22 cellular contexts compared by ENCODE assay signal in genomic region chr7:79063019-79063698, GRCh38.
DNase-seq lines count a peak whose midpoint lies in the region; ATAC-seq, FAIRE-seq and TF ChIP-seq lines count a peak whose summit lies in the region.
"Had no signal": no experiment of that assay in that cellular context is flagged by ENCODE, and none has a peak within 500 bp of the region (broad histone marks: within the 10 kb centered on the region; RNA-seq: fewer than 3 reads in every experiment).

No MANE protein-coding gene starts in this region.

- H4K20me1 ChIP-seq in HCT116 (ENCODE audit: insufficient read depth), result no peaks in the 10 kb centered on the region
- no peaks in the 10 kb centered on the region for H4K20me1 ChIP-seq in astrocyte (ENCODE audit: insufficient read depth, low read length)
- H4K20me1 ChIP-seq in PC-9 (ENCODE audit: insufficient read depth), result no peaks in the 10 kb centered on the region

- intact Hi-C loops in HCT116 (cut with micrococcal nuclease) (no loop called here), PC-9 (cut with micrococcal nuclease; ENCODE audit: unreplicated experiment) (no loop called here)

- H3K27ac ChIP-seq in HCT116 (ENCODE audit: low read depth, low read length), result no peak overlapping the region
- H3K27ac ChIP-seq in astrocyte (ENCODE audit: low read depth, low read length), result no peak overlapping the region
- no peak overlapping the region for H3K27ac ChIP-seq in PC-9
- H3K27ac ChIP-seq: heart left ventricle, Peyer's patch had no signal

- H3K9me3 ChIP-seq in HCT116 (ENCODE audit: control insufficient read depth in 1 of 2, insufficient read depth in 1 of 2, low read depth in 1 of 2, low read length in 2 of 2) (no peaks in the 10 kb centered on the region), astrocyte (ENCODE audit: insufficient read depth, low read depth, low read length) (no peaks in the 10 kb centered on the region), PC-9 (ENCODE audit: insufficient read depth, low read depth) (no peaks in the 10 kb centered on the region)

- H3K4me3 Mint-ChIP-seq in astrocyte (ENCODE audit: unreplicated experiment), result no peak overlapping the region
- no peak overlapping the region for H3K4me3 Mint-ChIP-seq in glutamatergic neuron (ENCODE audit: unreplicated experiment)
- H3K4me3 Mint-ChIP-seq: activated CD8-positive, alpha-beta T cell treated with anti-CD3 and anti-CD28 coated beads, Interleukin-2, amount 10 ng/mL, durations not matched to agents 7 days and 5 days; nephron progenitor cell; stimulated activated naive CD8-positive, alpha-beta T cell treated with anti-CD3 and anti-CD28 coated beads, Interleukin-15, Interleukin-2, amounts not matched to agents 100 ng/mL and 50 ng/mL, for 24 hours had no signal

- H3K4me2 ChIP-seq in HCT116 (ENCODE audit: low read length) (no peak overlapping the region), astrocyte (ENCODE audit: low read length) (no peak overlapping the region), PC-9 (no peak overlapping the region)

- H3K9ac ChIP-seq in HCT116 (ENCODE audit: low read length) (no peak overlapping the region), astrocyte (ENCODE audit: low read length) (no peak overlapping the region)

- DNase-seq in AG08396 (ENCODE audit: low spot score), result peak; percentile 8
- DNase-seq in HCT116 (ENCODE audit: low read depth, low spot score), result no peak
- DNase-seq in astrocyte (ENCODE audit: low read depth), result no peak
- DNase-seq in glutamatergic neuron, result no peak
- DNase-seq in PC-9, result no peak
- no peak for DNase-seq in activated CD4-positive, alpha-beta T cell treated with anti-CD3 and anti-CD28 coated beads for 4 hours
- no peak for DNase-seq in SW480 (ENCODE audit: low spot score)
- DNase-seq in ureter (ENCODE audit: low spot score), result no peak
- DNase-seq: activated CD8-positive, alpha-beta T cell treated with anti-CD3 and anti-CD28 coated beads, Interleukin-2, amount 10 ng/mL, durations not matched to agents 7 days and 5 days; GDM1; heart left ventricle; islet precursor cell; mesenchymal stem cell; NCI-H1694 treated with DMSO at 0.1 percent for 48 hours; NCI-H526 treated with DMSO at 0.1 percent for 48 hours; nephron progenitor cell; Peyer's patch; retina; stimulated activated CD4-positive, alpha-beta T cell treated with anti-CD3 and anti-CD28 coated beads, Interleukin-15, amount 100 ng/mL, for 24 hours had no signal

- H3K9me2 ChIP-seq in HCT116 (ENCODE audit: insufficient read depth) (no peaks in the 10 kb centered on the region), PC-9 (ENCODE audit: insufficient read depth) (peaks cover 6% of the 10 kb centered on the region; the same call in 1 of the 2 replicates)

- H3K36me3 Mint-ChIP-seq in astrocyte (ENCODE audit: low read depth, unreplicated experiment) (no peaks in the 10 kb centered on the region), glutamatergic neuron (ENCODE audit: unreplicated experiment) (no peaks in the 10 kb centered on the region)

- peak; percentile 69 for ATAC-seq in HCT116
- ATAC-seq: activated CD8-positive, alpha-beta T cell treated with anti-CD3 and anti-CD28 coated beads, Interleukin-2, amount 10 ng/mL, durations not matched to agents 7 days and 5 days; heart left ventricle had no signal

- H3K27me3 ChIP-seq in HCT116 (ENCODE audit: insufficient read depth, low read length), result no peaks in the 10 kb centered on the region
- no peaks in the 10 kb centered on the region for H3K27me3 ChIP-seq in astrocyte (ENCODE audit: insufficient read depth, low read length)
- no peaks in the 10 kb centered on the region for H3K27me3 ChIP-seq in PC-9 (ENCODE audit: insufficient read depth, low read depth)
- H3K27me3 ChIP-seq: heart left ventricle, Peyer's patch had no signal

- peak; percentile 43 for FAIRE-seq in astrocyte (lab: Jason Lieb, UNC)
- FAIRE-seq: endothelial cell of umbilical vein, H1 had no signal

- TF ChIP-seq CTCF in HCT116 (IDR thresholded peaks at IDR 0.05 in 2 of 3, conservative IDR thresholded peaks at IDR 0.05 in 1 of 3; ENCODE audit: borderline replicate concordance in 1 of 3, insufficient read depth in 1 of 3, low read depth in 2 of 3, low read length in 2 of 3) (peak in 2 of 3 experiments; percentile 46 to 52; a peak in 4 of 6 replicates), astrocyte (IDR thresholded peaks at IDR 0.05; ENCODE audit: insufficient read depth, low read depth, low read length) (peak; percentile 10), glutamatergic neuron (IDR thresholded peaks at IDR 0.05; ENCODE audit: partially characterized antibody, unreplicated experiment) (peak; percentile 44), PC-9 (conservative IDR thresholded peaks at IDR 0.05) (no peak; the same call in 1 of the 2 replicates)

- POLR2A ChIA-PET in HCT116 (lab: Charles Lee) (no interaction called here), PC-9 (lab: Charles Lee; ENCODE audit: unreplicated experiment) (no interaction called here)

- H3K4me3 ChIP-seq in HCT116 (replicated peaks in 1 of 2; ENCODE audit: low read depth in 1 of 2, low read length in 2 of 2) (no peak overlapping the region), astrocyte (ENCODE audit: insufficient read depth, low read depth, low read length) (no peak overlapping the region), PC-9 (no peak overlapping the region)
- H3K4me3 ChIP-seq: heart left ventricle, Peyer's patch had no signal

- no peaks in the 10 kb centered on the region for H3K4me1 ChIP-seq in HCT116 (ENCODE audit: control insufficient read depth in 1 of 2, insufficient read depth in 2 of 2, low read length in 2 of 2)
- no peaks in the 10 kb centered on the region for H3K4me1 ChIP-seq in astrocyte (ENCODE audit: insufficient read depth, low read length)
- H3K4me1 ChIP-seq in PC-9 (replicated peaks; ENCODE audit: insufficient read depth), result no peaks in the 10 kb centered on the region
- H3K4me1 ChIP-seq: heart left ventricle, Peyer's patch had no signal

- BruUV-seq in HCT116 (replicated peaks; lab: Mats Ljungman, UMichigan), result no TSS peak
- BruUV-seq in PC-9 (replicated peaks; lab: Mats Ljungman, UMichigan), result no TSS peak

- H3K79me2 ChIP-seq in HCT116 (ENCODE audit: insufficient read depth, low read length), result no peaks in the 10 kb centered on the region
- H3K79me2 ChIP-seq in astrocyte (ENCODE audit: insufficient read depth, low read length), result no peaks in the 10 kb centered on the region
- no peaks in the 10 kb centered on the region for H3K79me2 ChIP-seq in PC-9 (ENCODE audit: low read depth)

- H3K4me1 Mint-ChIP-seq in astrocyte (ENCODE audit: low read depth, unreplicated experiment), result no peaks in the 10 kb centered on the region
- H3K4me1 Mint-ChIP-seq in glutamatergic neuron (ENCODE audit: low read depth, unreplicated experiment), result no peaks in the 10 kb centered on the region
- H3K4me1 Mint-ChIP-seq: nephron progenitor cell had no signal

- RAD21 ChIA-PET in HCT116 (lab: Charles Lee; ENCODE audit: low non-redundant PET in 1 of 2, low total read pairs in 2 of 2, uncharacterized antibody in 2 of 2, unreplicated experiment in 2 of 2), result no interaction called here

- no peaks in the 10 kb centered on the region for H3K27me3 Mint-ChIP-seq in astrocyte (ENCODE audit: low read depth, unreplicated experiment)
- no peaks in the 10 kb centered on the region for H3K27me3 Mint-ChIP-seq in glutamatergic neuron (ENCODE audit: unreplicated experiment)
- H3K27me3 Mint-ChIP-seq: stimulated activated naive CD8-positive, alpha-beta T cell treated with anti-CD3 and anti-CD28 coated beads, Interleukin-15, Interleukin-2, amounts not matched to agents 100 ng/mL and 50 ng/mL, for 24 hours had no signal

- no peak for TF ChIP-seq POLR2A in HCT116 (IDR thresholded peaks at IDR 0.05; ENCODE audit: borderline replicate concordance, extremely low read depth, insufficient read depth, insufficient read length)

- no peaks in the 10 kb centered on the region for H3F3A ChIP-seq in PC-9 (ENCODE audit: insufficient read depth, low read depth)

- CTCF ChIA-PET in HCT116 (lab: Charles Lee) (interaction anchor here (0.8 to 1.2 kb wide), 5 partner anchors 8 to 68 kb away, joined by 3 to 4 read pairs (median 3); no protein-coding TSS in a partner anchor), PC-9 (lab: Charles Lee) (no interaction called here)

- no peaks in the 10 kb centered on the region for H3K36me3 ChIP-seq in HCT116 (ENCODE audit: control insufficient read depth in 1 of 2, insufficient read depth in 2 of 2, low read length in 2 of 2)
- no peaks in the 10 kb centered on the region for H3K36me3 ChIP-seq in astrocyte (ENCODE audit: insufficient read depth, low read length)
- no peaks in the 10 kb centered on the region for H3K36me3 ChIP-seq in PC-9 (ENCODE audit: low read depth)
- H3K36me3 ChIP-seq: heart left ventricle, Peyer's patch had no signal

- H2AFZ ChIP-seq in HCT116 (ENCODE audit: low read depth, low read length, poor library complexity, severe bottlenecking) (no peak overlapping the region), astrocyte (ENCODE audit: low read depth, low read length) (no peak overlapping the region), PC-9 (no peak overlapping the region)

- no peak for TF ChIP-seq RAD21 in HCT116 (IDR thresholded peaks at IDR 0.05; ENCODE audit: low read depth)

- peaks cover 5% of the 10 kb centered on the region for H3K9me3 Mint-ChIP-seq in astrocyte (ENCODE audit: unreplicated experiment)
- H3K9me3 Mint-ChIP-seq in glutamatergic neuron (ENCODE audit: unreplicated experiment), result no peaks in the 10 kb centered on the region

- H3K27ac Mint-ChIP-seq in astrocyte (ENCODE audit: unreplicated experiment) (no peak overlapping the region), glutamatergic neuron (ENCODE audit: unreplicated experiment) (no peak overlapping the region)
- H3K27ac Mint-ChIP-seq: activated CD8-positive, alpha-beta T cell treated with anti-CD3 and anti-CD28 coated beads, Interleukin-2, amount 10 ng/mL, durations not matched to agents 7 days and 5 days; nephron progenitor cell; stimulated activated naive CD8-positive, alpha-beta T cell treated with anti-CD3 and anti-CD28 coated beads, Interleukin-15, Interleukin-2, amounts not matched to agents 100 ng/mL and 50 ng/mL, for 24 hours had no signal

TF ChIP-seq in HCT116, 20 proteins besides CTCF, POLR2A, EP300 and RAD21 (continues in another document):
- TF ChIP-seq EZH2phosphoT487 (IDR thresholded peaks at IDR 0.05; ENCODE audit: borderline replicate concordance) (no peak), JUND (IDR thresholded peaks at IDR 0.05) (no peak)
